Comparison of ENCODE assay signal across 10 cellular contexts in the genomic region with DNA sequence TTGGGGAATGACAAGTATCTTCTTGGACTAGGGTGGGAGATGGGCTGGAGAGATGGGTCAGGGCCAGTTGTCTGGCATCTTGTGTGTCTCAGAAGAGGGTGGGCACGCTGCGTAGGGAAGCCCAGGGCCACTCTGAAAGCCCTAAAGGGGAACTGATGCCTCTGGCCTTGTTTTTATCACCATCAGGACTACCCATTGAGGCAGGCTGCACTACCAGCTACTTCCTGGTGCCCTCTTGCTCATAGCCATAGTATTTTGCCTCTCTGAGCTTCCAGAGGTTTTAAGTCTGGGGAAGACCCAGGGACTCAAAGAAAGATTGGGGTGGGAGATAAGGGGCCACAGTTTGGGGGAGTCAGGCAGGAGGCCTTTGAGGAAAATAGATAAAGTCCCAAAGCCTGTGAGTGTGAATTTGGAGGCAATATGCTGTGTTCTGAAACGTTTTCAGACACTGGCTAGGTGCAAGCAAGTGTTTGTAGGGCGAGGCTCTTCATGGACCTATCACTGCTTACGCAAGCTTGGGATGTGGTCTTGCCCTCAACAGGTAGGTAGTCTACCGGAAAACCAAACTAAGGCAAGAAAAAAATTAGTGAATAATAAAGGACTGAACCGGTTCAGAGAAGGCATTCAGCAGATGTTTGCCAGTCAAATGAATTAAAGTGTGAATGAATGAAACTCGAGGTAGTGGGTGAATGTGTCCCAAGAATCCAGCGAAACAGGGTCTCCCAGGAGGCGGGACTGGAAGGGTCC. TPM values are rescaled to one million over a fixed set of nuclear protein-coding genes. Genes with fewer than 3 reads are reported as not detected.
A peak's percentile ranks its signal among the peaks of the same experiment; 100 is the strongest.
DNase-seq lines count a peak whose midpoint lies in the region; ATAC-seq lines count a peak whose summit lies in the region.
"Had no signal": no experiment of that assay in that cellular context is flagged by ENCODE, and none has a peak within 500 bp of the region (broad histone marks: within the 10 kb centered on the region; RNA-seq: fewer than 3 reads in every experiment).

No MANE protein-coding gene starts in this region.

- no peak overlapping the region for H3K27ac Mint-ChIP-seq in activated CD4-positive, alpha-beta T cell treated with anti-CD3 and anti-CD28 coated beads for 36 hours
- H3K27ac Mint-ChIP-seq in activated T-helper 1 cell treated with anti-CD3 and anti-CD28 coated beads, Interleukin-12 subunit alpha, Interleukin-12 subunit beta, Interleukin-2, Interleukin-4 antibody, amounts not matched to agents 30 ng/mL and 10 ng/mL and 1 ng/mL, durations not matched to agents 14 hours and 24 hours and 36 hours, result no peak overlapping the region

- no peaks in the 10 kb centered on the region for H3K9me3 ChIP-seq in iPS-20b (ENCODE audit: insufficient read depth, low read depth, low read length)
- H3K9me3 ChIP-seq in subcutaneous abdominal adipose tissue (ENCODE audit: control insufficient read depth in 5 of 5, low read length in 5 of 5), result no peaks in the 10 kb centered on the region

- intact Hi-C loops in activated CD4-positive, alpha-beta T cell treated with anti-CD3 and anti-CD28 coated beads for 36 hours (cut with DNase I, micrococcal nuclease), result loop anchor here in 1 of 2 experiments (1.0 kb wide), 1 partner anchor 48 kb away; no protein-coding TSS in a partner anchor
- intact Hi-C loops in activated T-helper 1 cell treated with anti-CD3 and anti-CD28 coated beads, Interleukin-12 subunit alpha, Interleukin-12 subunit beta, Interleukin-2, Interleukin-4 antibody, amounts not matched to agents 30 ng/mL and 10 ng/mL and 1 ng/mL, durations not matched to agents 14 hours and 24 hours and 36 hours (cut with micrococcal nuclease), result no loop called here

- H3K4me1 ChIP-seq in iPS-20b (ENCODE audit: insufficient read depth, low read length) (no peaks in the 10 kb centered on the region), subcutaneous abdominal adipose tissue (ENCODE audit: control insufficient read depth in 5 of 5, insufficient read depth in 5 of 5, low read length in 5 of 5) (peaks cover 2 to 30% (median 21%) of the 10 kb centered on the region in 5 donors)

- H3K4me1 Mint-ChIP-seq in activated CD4-positive, alpha-beta T cell treated with anti-CD3 and anti-CD28 coated beads for 36 hours, result peaks cover 2% of the 10 kb centered on the region
- peaks cover 23% of the 10 kb centered on the region for H3K4me1 Mint-ChIP-seq in activated T-helper 1 cell treated with anti-CD3 and anti-CD28 coated beads, Interleukin-12 subunit alpha, Interleukin-12 subunit beta, Interleukin-2, Interleukin-4 antibody, amounts not matched to agents 30 ng/mL and 10 ng/mL and 1 ng/mL, durations not matched to agents 14 hours and 24 hours and 36 hours (ENCODE audit: low read depth)

- H3K4me3 ChIP-seq in iPS-20b (ENCODE audit: low read length) (peak overlapping the region; percentile 79), subcutaneous abdominal adipose tissue (ENCODE audit: low read depth in 1 of 5, low read length in 5 of 5) (peak overlapping the region in 4 of 5 donors; percentile 74 to 84 (median 79))

- no peak overlapping the region for H3K9ac ChIP-seq in iPS-20b (ENCODE audit: low read depth, low read length)
- peak overlapping the region in 2 of 5 donors; percentile 53 to 56 for H3K9ac ChIP-seq in subcutaneous abdominal adipose tissue (ENCODE audit: low read length in 5 of 5)

- H3K36me3 ChIP-seq in iPS-20b (ENCODE audit: insufficient read depth, low read depth, low read length) (no peaks in the 10 kb centered on the region), subcutaneous abdominal adipose tissue (ENCODE audit: control insufficient read depth in 5 of 5, insufficient read depth in 5 of 5, low read length in 5 of 5) (no peaks in the 10 kb centered on the region)

- DNase-seq in activated CD4-positive, alpha-beta T cell treated with anti-CD3 and anti-CD28 coated beads for 36 hours, result no peak
- DNase-seq in activated CD4-positive, alpha-beta T cell treated with anti-CD3 and anti-CD28 coated beads, Interleukin-2, amount 50 U/mL, for 1 hour, result no peak
- DNase-seq in activated T-helper 1 cell treated with anti-CD3 and anti-CD28 coated beads, Interleukin-12 subunit alpha, Interleukin-12 subunit beta, Interleukin-2, Interleukin-4 antibody, amounts not matched to agents 30 ng/mL and 10 ng/mL and 1 ng/mL, durations not matched to agents 14 hours and 24 hours and 36 hours (ENCODE audit: low spot score), result no peak
- DNase-seq in SKM-1 treated with dmso at 0.1 percent for 144 hours (lab: John Stamatoyannopoulos, UW; ENCODE audit: unreplicated experiment), result no peak
- DNase-seq in stimulated activated CD4-positive, alpha-beta T cell treated with anti-CD3 and anti-CD28 coated beads, Interleukin-12 subunit alpha, Interleukin-12 subunit beta, amount 100 ng/mL, for 4 hours, result no peak
- DNase-seq in NCI-H2196 treated with DMSO at 0.1 percent for 48 hours (lab: John Stamatoyannopoulos, UW; ENCODE audit: unreplicated experiment), result no peak

- H3K27me3 ChIP-seq in iPS-20b (ENCODE audit: insufficient read depth, low read length) (peaks cover 63% of the 10 kb centered on the region), subcutaneous abdominal adipose tissue (ENCODE audit: control insufficient read depth in 5 of 5, insufficient read depth in 4 of 5, low read length in 5 of 5) (peaks cover 0 to 6% (median 0%) of the 10 kb centered on the region in 5 donors)

- H3K9me3 Mint-ChIP-seq in activated CD4-positive, alpha-beta T cell treated with anti-CD3 and anti-CD28 coated beads for 36 hours (ENCODE audit: low read depth), result no peaks in the 10 kb centered on the region
- H3K9me3 Mint-ChIP-seq in activated T-helper 1 cell treated with anti-CD3 and anti-CD28 coated beads, Interleukin-12 subunit alpha, Interleukin-12 subunit beta, Interleukin-2, Interleukin-4 antibody, amounts not matched to agents 30 ng/mL and 10 ng/mL and 1 ng/mL, durations not matched to agents 14 hours and 24 hours and 36 hours, result no peaks in the 10 kb centered on the region

- CTCF ChIA-PET in activated CD4-positive, alpha-beta T cell treated with anti-CD3 and anti-CD28 coated beads for 36 hours (lab: Charles Lee), result interaction anchor here (0.7 to 1.1 kb wide), 3 partner anchors 20 to 62 kb away, joined by 3 to 4 read pairs (median 3); no protein-coding TSS in a partner anchor

- H3K4me3 Mint-ChIP-seq in activated CD4-positive, alpha-beta T cell treated with anti-CD3 and anti-CD28 coated beads for 36 hours, result peak overlapping the region; percentile 19
- peak overlapping the region; percentile 75 for H3K4me3 Mint-ChIP-seq in activated T-helper 1 cell treated with anti-CD3 and anti-CD28 coated beads, Interleukin-12 subunit alpha, Interleukin-12 subunit beta, Interleukin-2, Interleukin-4 antibody, amounts not matched to agents 30 ng/mL and 10 ng/mL and 1 ng/mL, durations not matched to agents 14 hours and 24 hours and 36 hours

- no peak overlapping the region for H3K27ac ChIP-seq in iPS-20b (ENCODE audit: low read length)
- peak overlapping the region; percentile 23 for H3K27ac ChIP-seq in subcutaneous abdominal adipose tissue (ENCODE audit: low read depth, low read length)
- H3K27ac ChIP-seq: C4-2B had no signal

- H3K27me3 Mint-ChIP-seq in activated CD4-positive, alpha-beta T cell treated with anti-CD3 and anti-CD28 coated beads for 36 hours, result peaks cover 39% of the 10 kb centered on the region
- peaks cover 57% of the 10 kb centered on the region for H3K27me3 Mint-ChIP-seq in activated T-helper 1 cell treated with anti-CD3 and anti-CD28 coated beads, Interleukin-12 subunit alpha, Interleukin-12 subunit beta, Interleukin-2, Interleukin-4 antibody, amounts not matched to agents 30 ng/mL and 10 ng/mL and 1 ng/mL, durations not matched to agents 14 hours and 24 hours and 36 hours (ENCODE audit: insufficient read depth)

- no peaks in the 10 kb centered on the region for H3K36me3 Mint-ChIP-seq in activated CD4-positive, alpha-beta T cell treated with anti-CD3 and anti-CD28 coated beads for 36 hours (ENCODE audit: low read depth)
- H3K36me3 Mint-ChIP-seq in activated T-helper 1 cell treated with anti-CD3 and anti-CD28 coated beads, Interleukin-12 subunit alpha, Interleukin-12 subunit beta, Interleukin-2, Interleukin-4 antibody, amounts not matched to agents 30 ng/mL and 10 ng/mL and 1 ng/mL, durations not matched to agents 14 hours and 24 hours and 36 hours (ENCODE audit: low read depth), result no peaks in the 10 kb centered on the region

- POLR2A ChIA-PET in activated CD4-positive, alpha-beta T cell treated with anti-CD3 and anti-CD28 coated beads for 36 hours (lab: Charles Lee), result no interaction called here

- no peak for ATAC-seq in activated CD4-positive, alpha-beta T cell treated with anti-CD3 and anti-CD28 coated beads for 36 hours

RNA-seq across cellular contexts. Expression of gene ITGB3, which starts 0.7 kb away (rescaled TPM):
- total RNA-seq in activated CD4-positive, alpha-beta T cell treated with anti-CD3 and anti-CD28 coated beads for 36 hours, result under 1 TPM in 1 of 2 experiments, not detected in 1; 0.04 TPM
- total RNA-seq in activated T-helper 1 cell treated with anti-CD3 and anti-CD28 coated beads, Interleukin-12 subunit alpha, Interleukin-12 subunit beta, Interleukin-2, Interleukin-4 antibody, amounts not matched to agents 30 ng/mL and 10 ng/mL and 1 ng/mL, durations not matched to agents 14 hours and 24 hours and 36 hours, result not detected in 2 replicates

RNA-seq across cellular contexts. Expression of gene MYL4, which starts 43.8 kb away (rescaled TPM):
- not detected for total RNA-seq in activated CD4-positive, alpha-beta T cell treated with anti-CD3 and anti-CD28 coated beads for 36 hours
- not detected in 2 replicates for total RNA-seq in activated T-helper 1 cell treated with anti-CD3 and anti-CD28 coated beads, Interleukin-12 subunit alpha, Interleukin-12 subunit beta, Interleukin-2, Interleukin-4 antibody, amounts not matched to agents 30 ng/mL and 10 ng/mL and 1 ng/mL, durations not matched to agents 14 hours and 24 hours and 36 hours
- total RNA-seq: SK-MEL-5 had no signal
